In the genomic region with DNA sequence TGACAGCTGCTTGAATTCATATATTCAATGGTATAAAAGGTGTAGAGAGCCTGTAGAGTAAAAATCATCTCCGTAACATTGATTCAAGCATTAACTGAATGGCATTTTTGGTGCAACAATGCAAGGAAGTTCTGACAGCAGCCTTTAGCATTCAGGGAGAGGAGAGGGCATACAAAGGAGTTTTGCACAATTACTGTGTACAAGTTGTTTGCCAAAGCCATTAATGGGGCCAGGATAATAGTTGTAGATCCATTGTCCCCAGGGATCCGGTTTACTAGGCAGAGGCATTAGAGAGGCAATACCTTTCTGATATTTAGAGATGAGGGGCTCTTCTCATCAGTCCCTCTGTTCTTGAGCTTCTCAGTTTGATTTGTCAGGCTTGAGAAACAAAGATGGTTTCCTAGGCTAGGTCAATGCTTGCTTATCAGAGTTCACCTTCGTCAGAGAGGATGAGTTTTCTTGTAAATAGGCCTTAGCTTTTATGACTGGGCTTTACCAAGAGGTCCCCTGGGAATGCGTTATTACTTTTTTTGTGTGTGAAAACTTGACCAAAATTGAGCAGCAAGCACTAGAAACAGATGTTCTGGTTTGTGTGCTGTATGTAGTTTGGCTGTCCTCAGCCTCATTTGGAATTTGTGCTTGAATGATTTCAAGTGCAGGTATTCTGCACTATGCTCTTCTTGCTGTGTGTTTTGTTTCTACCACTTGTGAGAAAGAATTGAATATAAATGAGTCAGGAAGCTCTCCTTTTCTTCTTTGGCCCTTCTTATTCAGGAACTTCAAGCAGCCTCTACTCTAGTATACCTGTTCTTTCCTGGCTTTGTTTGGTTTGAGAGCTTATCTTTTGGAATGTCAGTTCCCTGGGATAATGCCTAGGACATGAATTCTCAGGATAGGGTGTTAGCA, we compare ENCODE assay signal across 9 cellular contexts. TPM values are rescaled to one million over a fixed set of nuclear protein-coding genes. Genes with fewer than 3 reads are reported as not detected.
DNase-seq lines count a peak whose midpoint lies in the region; ATAC-seq and TF ChIP-seq lines count a peak whose summit lies in the region.
"Had no signal": no experiment of that assay in that cellular context is flagged by ENCODE, and none has a peak within 500 bp of the region (broad histone marks: within the 10 kb centered on the region; RNA-seq: fewer than 3 reads in every experiment).

No MANE protein-coding gene starts in this region.

- DNase-seq in DMS79 (lab: John Stamatoyannopoulos, UW) (peak; percentile 37), cardiac fibroblast (ENCODE audit: low read depth in 2 of 2) (peak; percentile 27 to 70), 8988T (no peak), H4 (ENCODE audit: low spot score) (no peak)
- DNase-seq in stimulated activated CD4-positive, alpha-beta T cell treated with anti-CD3 and anti-CD28 coated beads, Interleukin-2, amount 100 ng/mL, for 24 hours, result no peak
- no peak for DNase-seq in activated CD8-positive, alpha-beta memory T cell treated with anti-CD3 and anti-CD28 coated beads, Interleukin-2, amount 50 U/mL, for 4 hours
- DNase-seq: mucosa of descending colon had no signal

- ATAC-seq in GM19467 (IDR thresholded peaks at IDR 0.05; ENCODE audit: unreplicated experiment), result peak; percentile 77
- peak; percentile 75 for ATAC-seq in HG03196 (IDR thresholded peaks at IDR 0.05; ENCODE audit: unreplicated experiment)
- ATAC-seq: mucosa of descending colon had no signal

- TF ChIP-seq CTCF in cardiac fibroblast (IDR thresholded peaks at IDR 0.05; ENCODE audit: low read depth, low read length), result no peak

- no peak overlapping the region for H3K4me3 ChIP-seq in cardiac fibroblast (replicated peaks in 1 of 2; ENCODE audit: low read depth in 2 of 2, low read length in 2 of 2)
- H3K4me3 ChIP-seq: mucosa of descending colon had no signal

RNA-seq across cellular contexts. Expression of a gene that starts 32.0 kb away (rescaled TPM):
- total RNA-seq in H4 (2014; rRNA removed; shearing (Covaris generic)), result 153 and 157 TPM in 2 replicates

Comparison
In these comparisons a context has a peak if more than half of its experiments do, and no peak if none do; other contexts are left out.
1. DNase-seq: peak in DMS79 (single experiment) and cardiac fibroblast (2 of 2); none in stimulated activated CD4-positive, alpha-beta T cell treated with anti-CD3 and anti-CD28 coated beads, Interleukin-2, amount 100 ng/mL, for 24 hours (0 of 2), 8988T (single experiment), H4 (single experiment) and activated CD8-positive, alpha-beta memory T cell treated with anti-CD3 and anti-CD28 coated beads, Interleukin-2, amount 50 U/mL, for 4 hours (single experiment).